17 cellular contexts compared by ENCODE assay signal in the genomic region with DNA sequence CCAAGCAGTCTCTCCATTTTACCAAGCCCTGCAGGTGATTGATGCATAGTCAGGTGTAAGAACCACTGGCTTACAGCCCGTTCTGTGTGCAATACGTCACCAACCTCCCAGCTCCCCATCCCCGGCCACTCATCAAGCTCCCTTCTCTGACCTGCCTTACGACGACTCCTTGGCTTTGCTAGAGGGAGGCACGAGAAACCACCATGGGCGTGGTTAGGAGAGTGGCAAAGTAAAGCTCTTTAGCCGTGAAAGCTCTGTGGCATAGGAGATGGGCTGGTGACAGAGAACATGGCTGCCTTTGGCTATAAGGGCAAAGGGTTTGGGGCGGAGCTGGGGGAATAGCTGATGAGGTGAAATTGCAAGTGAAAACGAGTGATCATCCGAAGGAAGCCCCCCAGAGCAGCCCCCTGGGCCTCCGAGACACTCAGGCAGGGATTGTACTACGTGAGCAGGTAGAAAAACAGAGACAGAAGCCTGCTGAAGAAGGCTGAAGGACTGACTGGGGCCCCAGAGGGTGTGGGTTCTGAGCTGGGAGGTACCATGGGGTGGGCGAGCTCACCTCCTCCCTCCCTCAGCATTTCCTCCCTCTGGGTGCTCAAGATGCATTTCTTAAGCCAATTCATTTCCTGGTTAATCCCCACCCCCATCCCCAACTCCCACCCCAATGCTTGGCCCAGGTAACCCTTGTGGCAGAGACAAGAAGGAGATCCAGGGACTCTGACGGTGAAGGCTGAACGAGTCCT.
DNase-seq lines count a peak whose midpoint lies in the region; ATAC-seq, FAIRE-seq and TF ChIP-seq lines count a peak whose summit lies in the region.
"Had no signal": no experiment of that assay in that cellular context is flagged by ENCODE, and none has a peak within 500 bp of the region (broad histone marks: within the 10 kb centered on the region; RNA-seq: fewer than 3 reads in every experiment).

No MANE protein-coding gene starts in this region.

- CTCF ChIA-PET in CD8-positive, alpha-beta T cell (lab: Charles Lee) = interaction anchor here (2.7 kb wide), 1 partner anchor 190 kb away, joined by 14 read pairs; no protein-coding TSS in a partner anchor
- CTCF ChIA-PET in H1 (lab: Charles Lee; ENCODE audit: partially characterized antibody) (interaction anchor here (1.0 to 2.3 kb wide), 5 partner anchors 12 to 191 kb away, joined by 3 to 6 read pairs (median 4); no protein-coding TSS in a partner anchor), RWPE1 (lab: Yijun Ruan, JAX) (interaction anchor here (0.6 kb wide), 1 partner anchor 68 kb away, joined by 3 read pairs; no protein-coding TSS in a partner anchor)

- H2BK120ac ChIP-seq in H1 (replicated peaks; ENCODE audit: low read depth, low read length) = no peak overlapping the region

- H3K36me3 Mint-ChIP-seq in CD8-positive, alpha-beta T cell = no peaks in the 10 kb centered on the region

- H3K4ac ChIP-seq in H1 (replicated peaks; ENCODE audit: insufficient read length, low read depth, low read length) = no peak overlapping the region

- no peaks in the 10 kb centered on the region for H3K27me3 ChIP-seq in CD8-positive, alpha-beta T cell (ENCODE audit: insufficient read depth, low read length)
- no peaks in the 10 kb centered on the region for H3K27me3 ChIP-seq in H1 (replicated peaks in 1 of 4; ENCODE audit: control insufficient read depth in 3 of 4, extremely low read depth in 1 of 4, insufficient read depth in 3 of 4, low read length in 3 of 4)
- no peaks in the 10 kb centered on the region for H3K27me3 ChIP-seq in aorta (ENCODE audit: control insufficient read depth in 1 of 2, insufficient read depth in 2 of 2, low read length in 1 of 2)

- no peaks in the 10 kb centered on the region for H3K79me1 ChIP-seq in H1 (ENCODE audit: low read depth, low read length)

- no peak overlapping the region for H3K9ac ChIP-seq in H1 (replicated peaks in 1 of 4; ENCODE audit: extremely low read depth in 1 of 4, low read depth in 3 of 4, low read length in 3 of 4)

- no peak overlapping the region for H2AK5ac ChIP-seq in H1 (ENCODE audit: low read depth, low read length)

- no peaks in the 10 kb centered on the region for H3K79me2 ChIP-seq in H1 (ENCODE audit: control insufficient read depth in 1 of 2, insufficient read depth in 2 of 2, low read length in 2 of 2)

- no peak for TF ChIP-seq RAD21 in H1 (IDR thresholded peaks at IDR 0.05 in 1 of 2, conservative IDR thresholded peaks at IDR 0.05 in 1 of 2; ENCODE audit: low read depth in 2 of 2, low read length in 2 of 2)

- no peak overlapping the region for H4K5ac ChIP-seq in H1 (ENCODE audit: insufficient read length, low read depth, low read length)

- no peaks in the 10 kb centered on the region for H3K23me2 ChIP-seq in H1 (ENCODE audit: low read depth, low read length)

- H2BK5ac ChIP-seq in H1 (ENCODE audit: low read depth, low read length) = no peak overlapping the region

- H3K14ac ChIP-seq in H1 (ENCODE audit: insufficient read length) = no peak overlapping the region

- H4K20me1 ChIP-seq in H1 (replicated peaks in 1 of 2; ENCODE audit: control insufficient read depth in 1 of 2, insufficient read depth in 2 of 2, low read length in 2 of 2) = no peaks in the 10 kb centered on the region

- TF ChIP-seq POLR2A in H1 (IDR thresholded peaks at IDR 0.05; ENCODE audit: control extremely low read depth in 1 of 2, low read depth in 2 of 2, low read length in 2 of 2) = no peak

- peaks cover 41% of the 10 kb centered on the region for H3K4me1 ChIP-seq in CD8-positive, alpha-beta T cell (ENCODE audit: insufficient read depth, low read length)
- H3K4me1 ChIP-seq in H1 (replicated peaks in 1 of 4; ENCODE audit: control insufficient read depth in 3 of 4, insufficient read depth in 4 of 4, low read length in 3 of 4) (peaks cover 0 to 4% (median under 1%) of the 10 kb centered on the region in 4 experiments; a peak in 1 of 7 replicates), aorta (ENCODE audit: control insufficient read depth in 1 of 2, insufficient read depth in 2 of 2, low read length in 2 of 2) (no peaks in the 10 kb centered on the region)

- no peaks in the 10 kb centered on the region for H3K9me3 ChIP-seq in CD8-positive, alpha-beta T cell (ENCODE audit: low read length)
- H3K9me3 ChIP-seq in H1 (ENCODE audit: insufficient read depth in 2 of 2, low read depth in 1 of 2, low read length in 1 of 2) (no peaks in the 10 kb centered on the region), aorta (ENCODE audit: control insufficient read depth, low read length) (no peaks in the 10 kb centered on the region)

- no peak overlapping the region for H3K4me2 ChIP-seq in H1 (ENCODE audit: insufficient read depth in 1 of 2, low read depth in 2 of 2, low read length in 2 of 2)

- no peak overlapping the region for H3K4me3 Mint-ChIP-seq in CD8-positive, alpha-beta T cell

- POLR2A ChIA-PET in CD8-positive, alpha-beta T cell (lab: Charles Lee) = interaction anchor here (0.9 kb wide), 1 partner anchor 9 kb away, joined by 3 read pairs; no protein-coding TSS in a partner anchor
- POLR2A ChIA-PET in H1 (lab: Charles Lee; ENCODE audit: partially characterized antibody) = interaction anchor here (0.9 kb wide), 1 partner anchor 24 kb away, joined by 3 read pairs; no protein-coding TSS in a partner anchor
- POLR2A ChIA-PET in RWPE1 (lab: Yijun Ruan, JAX; ENCODE audit: low non-redundant PET) = no interaction called here

- TF ChIP-seq CTCF in CD8-positive, alpha-beta T cell (IDR thresholded peaks at IDR 0.05) = no peak
- no peak for TF ChIP-seq CTCF in H1 (IDR thresholded peaks at IDR 0.05; ENCODE audit: control extremely low read depth in 1 of 3, insufficient read depth in 1 of 3, low read depth in 1 of 3, low read length in 3 of 3)
- TF ChIP-seq CTCF in RWPE1 (conservative IDR thresholded peaks at IDR 0.05; ENCODE audit: low read depth) = no peak

- H2BK20ac ChIP-seq in H1 (ENCODE audit: low read length) = no peak overlapping the region; the same call in 1 of the 2 replicates

- 93% methylated on average over 15 of the region's 16 CpGs; no CpG with 5 or more reads in 1 of the 2 experiments for WGBS in H1 (ENCODE audit: extremely low coverage in 1 of 2, insufficient coverage in 1 of 2, insufficient read length in 1 of 2, insufficient replicate concordance in 2 of 2, low coverage in 1 of 2, low lambda C conversion rate in 2 of 2, missing lambda C conversion rate in 1 of 2), 2 experiments
- 92 to 93% methylated on average over 16 of the region's 16 CpGs for WGBS in aorta, 2 donors

- intact Hi-C loops in CD8-positive, alpha-beta T cell (cut with DNase I, micrococcal nuclease) = no loop called here
- intact Hi-C loops in sciatic nerve (cut with DNase I) = no loop called here
- intact Hi-C loops in aorta (cut with DNase I) = no loop called here

- H4K91ac ChIP-seq in H1 (replicated peaks; ENCODE audit: insufficient read length, low read length) = no peak overlapping the region

- peaks cover 6% of the 10 kb centered on the region for H3K27me3 Mint-ChIP-seq in CD8-positive, alpha-beta T cell (ENCODE audit: low read depth)

- ATAC-seq in CD8-positive, alpha-beta T cell = peak; percentile 48
- ATAC-seq in sciatic nerve (no peak), aorta (ENCODE audit: low FRiP score) (no peak)
- ATAC-seq: PC-3 had no signal

- H3K4me1 Mint-ChIP-seq in CD8-positive, alpha-beta T cell (ENCODE audit: low read depth) = peaks cover 34% of the 10 kb centered on the region

- no peak for TF ChIP-seq EP300 in H1 (IDR thresholded peaks at IDR 0.05; ENCODE audit: borderline replicate concordance in 1 of 2, low read depth in 2 of 2, low read length in 2 of 2)

- H2BK15ac ChIP-seq in H1 (ENCODE audit: low read length) = peak overlapping the region; percentile 4; the same call in 1 of the 2 replicates

- H2AFZ ChIP-seq in H1 (ENCODE audit: low read length) = peak overlapping the region; percentile 76

- FAIRE-seq in H1 (lab: Jason Lieb, UNC) = no peak

- H3K36me3 ChIP-seq in CD8-positive, alpha-beta T cell (ENCODE audit: insufficient read depth, low read length) = no peaks in the 10 kb centered on the region
- H3K36me3 ChIP-seq in H1 (ENCODE audit: control insufficient read depth in 2 of 4, insufficient read depth in 4 of 4, low read length in 3 of 4) (no peaks in the 10 kb centered on the region), aorta (ENCODE audit: control insufficient read depth in 1 of 2, insufficient read depth in 2 of 2, low read length in 1 of 2) (no peaks in the 10 kb centered on the region)

- no peak overlapping the region for H3K4me3 ChIP-seq in CD8-positive, alpha-beta T cell (ENCODE audit: low read depth, low read length)
- H3K4me3 ChIP-seq in Jurkat, Clone E6-1 (ENCODE audit: low read length) = no peak overlapping the region
- H3K4me3 ChIP-seq in H1 (ENCODE audit: extremely low read depth in 1 of 4, insufficient read depth in 2 of 4, low read depth in 3 of 4, low read length in 4 of 4) = no peak overlapping the region
- no peak overlapping the region for H3K4me3 ChIP-seq in aorta (ENCODE audit: low read length in 2 of 2)

- H3K18ac ChIP-seq in H1 (ENCODE audit: extremely low read depth, low read length) = 0 out of 2 replicates have a peak overlapping the region, but pooled peaks have one; percentile 55

- H4K8ac ChIP-seq in H1 (ENCODE audit: extremely low read depth, insufficient read depth, low read length) = no peak overlapping the region; the same call in 1 of the 2 replicates

- no peak overlapping the region for H3K23ac ChIP-seq in H1 (ENCODE audit: insufficient read length)

- 0 out of 2 replicates have a peak overlapping the region, but pooled peaks have one; percentile 52 for H2BK12ac ChIP-seq in H1 (ENCODE audit: low read depth, low read length)

- no peak overlapping the region for H3K56ac ChIP-seq in H1 (replicated peaks; ENCODE audit: insufficient read length, low read depth, low read length)

- no peak overlapping the region for H3K27ac ChIP-seq in CD8-positive, alpha-beta T cell (ENCODE audit: low read depth, low read length)
- H3K27ac ChIP-seq in H1 (ENCODE audit: low read depth, low read length) (no peak overlapping the region), aorta (ENCODE audit: low read depth in 1 of 2, low read length in 2 of 2) (no peak overlapping the region), RWPE1 (no peak overlapping the region)
- H3K27ac ChIP-seq: C4-2B had no signal

- peak overlapping the region; percentile 71 for H3K27ac Mint-ChIP-seq in CD8-positive, alpha-beta T cell

- no peak for DNase-seq in CD8-positive, alpha-beta T cell
- peak; percentile 42 for DNase-seq in Jurkat, Clone E6-1 (ENCODE audit: low read depth, low spot score)
- DNase-seq in H1 (ENCODE audit: low read depth in 1 of 2, low spot score in 2 of 2) = no peak
- peak; percentile 38 for DNase-seq in sciatic nerve (ENCODE audit: low spot score)
- DNase-seq in aorta = no peak
- no peak for DNase-seq in RWPE1 (ENCODE audit: low spot score)
- no peak for DNase-seq in SW 1271 (lab: John Stamatoyannopoulos, UW)
- DNase-seq: DMS79 treated with DMSO at 0.1 percent for 48 hours, H7, NCI-H1092 treated with DMSO at 0.1 percent for 48 hours, NCI-H146, NCI-H2029 treated with DMSO at 0.1 percent for 48 hours, NCI-H510A, NCI-H774, PC-3, RPMI8226 had no signal

- no peaks in the 10 kb centered on the region for H3K9me3 Mint-ChIP-seq in CD8-positive, alpha-beta T cell

TF ChIP-seq in H1, 55 proteins besides CTCF, POLR2A, EP300 and RAD21 (continues in another document):
- TF ChIP-seq SP2 (IDR thresholded peaks at IDR 0.05; ENCODE audit: low read length) (no peak), SIRT6 (IDR thresholded peaks at IDR 0.05; ENCODE audit: low read length) (no peak), TEAD4 (IDR thresholded peaks at IDR 0.05; ENCODE audit: low read depth, low read length) (no peak)

Comparison
In these comparisons a context has a peak if more than half of its experiments do, and no peak if none do; other contexts are left out.
1. DNase-seq: peak in Jurkat, Clone E6-1 (single experiment) and sciatic nerve (single experiment); none in CD8-positive, alpha-beta T cell (0 of 7), H1 (0 of 2), aorta (0 of 2), RWPE1 (single experiment) and SW 1271 (0 of 2).